In genomic region chr2:189049709-189050108, GRCh38 we compare ENCODE assay signal across 15 cellular contexts.
"Had no signal": no experiment of that assay in that cellular context is flagged by ENCODE, and none has a peak within 500 bp of the region (broad histone marks: within the 10 kb centered on the region; RNA-seq: fewer than 3 reads in every experiment).

No MANE protein-coding gene starts in this region.

- H3K4me3 ChIP-seq: breast epithelium, lung, pancreas, thyroid gland, vagina had no signal

- H3K36me3 ChIP-seq: breast epithelium, pancreas had no signal

- H3K27ac ChIP-seq: breast epithelium, pancreas, thyroid gland, vagina had no signal

- DNase-seq: activated CD4-positive, alpha-beta T cell treated with anti-CD3 and anti-CD28 coated beads, Interleukin-2, amount 10 ng/mL, durations not matched to agents 24 days and 14 days; activated CD8-positive, alpha-beta memory T cell treated with anti-CD3 and anti-CD28 coated beads, Interleukin-2, amount 50 U/mL, for 48 hours; activated gamma-delta T cell; activated T-cell treated with anti-CD3 and anti-CD28 coated beads, Interleukin-2, amount 50 U/mL, for 72 hours; islet precursor cell; midbrain; pancreas; stimulated activated CD4-positive, alpha-beta T cell treated with anti-CD3 and anti-CD28 coated beads, Interleukin-2, amount 100 ng/mL, for 48 hours; T-helper 2 cell; thyroid gland had no signal

- H3K4me1 ChIP-seq: breast epithelium, thyroid gland, vagina had no signal

- ATAC-seq: activated T-cell treated with anti-CD3 and anti-CD28 coated beads, Interleukin-2, amount 50 U/mL, for 72 hours; stimulated activated memory B cell treated with anti-CD40 and anti-IgM and Interleukin-4, amounts not matched to agents 10 μg/mL and 1 μg/mL and 100 μg/mL, for 72 hours; WTC11 had no signal

- H3K9me3 ChIP-seq: breast epithelium, pancreas, thyroid gland, vagina had no signal

- H3K27me3 ChIP-seq: breast epithelium, pancreas, thyroid gland, vagina had no signal
